Comparison of ENCODE assay signal across 1 cellular context in the genomic region with DNA sequence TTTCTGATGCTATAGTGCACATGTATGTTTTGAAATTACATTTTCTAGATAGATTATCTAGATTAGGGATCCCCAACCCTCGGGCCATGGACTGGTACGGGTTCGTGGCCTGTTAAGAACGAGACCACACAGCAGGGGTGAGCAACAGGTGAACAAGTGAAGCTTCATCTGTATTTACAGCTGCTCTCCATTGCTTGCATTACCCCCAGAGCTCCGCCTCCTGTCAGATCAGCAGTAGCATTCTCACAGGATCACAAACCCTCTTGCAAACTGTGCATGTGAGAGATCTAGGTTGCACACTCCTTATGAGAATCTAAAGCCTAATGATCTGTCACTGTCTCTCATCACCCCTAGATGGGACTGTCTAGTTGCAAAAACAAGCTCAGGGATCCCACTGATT.
TF ChIP-seq lines count a peak whose summit lies in the region.

No MANE protein-coding gene starts in this region.

TF ChIP-seq in K562, 482 proteins besides CTCF, POLR2A, EP300 and RAD21 (continued from another document):
- TF ChIP-seq, protein P1, sequence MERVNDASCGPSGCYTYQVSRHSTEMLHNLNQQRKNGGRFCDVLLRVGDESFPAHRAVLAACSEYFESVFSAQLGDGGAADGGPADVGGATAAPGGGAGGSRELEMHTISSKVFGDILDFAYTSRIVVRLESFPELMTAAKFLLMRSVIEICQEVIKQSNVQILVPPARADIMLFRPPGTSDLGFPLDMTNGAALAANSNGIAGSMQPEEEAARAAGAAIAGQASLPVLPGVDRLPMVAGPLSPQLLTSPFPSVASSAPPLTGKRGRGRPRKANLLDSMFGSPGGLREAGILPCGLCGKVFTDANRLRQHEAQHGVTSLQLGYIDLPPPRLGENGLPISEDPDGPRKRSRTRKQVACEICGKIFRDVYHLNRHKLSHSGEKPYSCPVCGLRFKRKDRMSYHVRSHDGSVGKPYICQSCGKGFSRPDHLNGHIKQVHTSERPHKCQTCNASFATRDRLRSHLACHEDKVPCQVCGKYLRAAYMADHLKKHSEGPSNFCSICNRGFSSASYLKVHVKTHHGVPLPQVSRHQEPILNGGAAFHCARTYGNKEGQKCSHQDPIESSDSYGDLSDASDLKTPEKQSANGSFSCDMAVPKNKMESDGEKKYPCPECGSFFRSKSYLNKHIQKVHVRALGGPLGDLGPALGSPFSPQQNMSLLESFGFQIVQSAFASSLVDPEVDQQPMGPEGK (CRISPR knock-in tag; IDR thresholded peaks at IDR 0.05; ENCODE audit: borderline replicate concordance): no peak
- TF ChIP-seq ZNF764 (CRISPR knock-in tag; IDR thresholded peaks at IDR 0.05; ENCODE audit: low read depth) (no peak), ZNF436 (CRISPR knock-in tag; IDR thresholded peaks at IDR 0.05) (no peak), ZNF699 (CRISPR knock-in tag; IDR thresholded peaks at IDR 0.05; ENCODE audit: insufficient replicate concordance) (no peak), RFX1 (IDR thresholded peaks at IDR 0.05) (no peak), NUFIP1 (IDR thresholded peaks at IDR 0.05; ENCODE audit: partially characterized antibody) (no peak), CHD1 (IDR thresholded peaks at IDR 0.05; ENCODE audit: low read length) (no peak), HDAC3 (IDR thresholded peaks at IDR 0.05; ENCODE audit: borderline replicate concordance, partially characterized antibody) (no peak), TEAD4 (IDR thresholded peaks at IDR 0.05; ENCODE audit: low read length) (no peak), TEAD4 (CRISPR knock-in tag; IDR thresholded peaks at IDR 0.05; ENCODE audit: borderline replicate concordance) (no peak), TCFL5 (CRISPR knock-in tag; conservative IDR thresholded peaks at IDR 0.05) (no peak), TAF1 (IDR thresholded peaks at IDR 0.05; ENCODE audit: control insufficient read depth, extremely low read depth, insufficient read depth, low read length, severe bottlenecking) (no peak)
- TF ChIP-seq, protein P2, sequence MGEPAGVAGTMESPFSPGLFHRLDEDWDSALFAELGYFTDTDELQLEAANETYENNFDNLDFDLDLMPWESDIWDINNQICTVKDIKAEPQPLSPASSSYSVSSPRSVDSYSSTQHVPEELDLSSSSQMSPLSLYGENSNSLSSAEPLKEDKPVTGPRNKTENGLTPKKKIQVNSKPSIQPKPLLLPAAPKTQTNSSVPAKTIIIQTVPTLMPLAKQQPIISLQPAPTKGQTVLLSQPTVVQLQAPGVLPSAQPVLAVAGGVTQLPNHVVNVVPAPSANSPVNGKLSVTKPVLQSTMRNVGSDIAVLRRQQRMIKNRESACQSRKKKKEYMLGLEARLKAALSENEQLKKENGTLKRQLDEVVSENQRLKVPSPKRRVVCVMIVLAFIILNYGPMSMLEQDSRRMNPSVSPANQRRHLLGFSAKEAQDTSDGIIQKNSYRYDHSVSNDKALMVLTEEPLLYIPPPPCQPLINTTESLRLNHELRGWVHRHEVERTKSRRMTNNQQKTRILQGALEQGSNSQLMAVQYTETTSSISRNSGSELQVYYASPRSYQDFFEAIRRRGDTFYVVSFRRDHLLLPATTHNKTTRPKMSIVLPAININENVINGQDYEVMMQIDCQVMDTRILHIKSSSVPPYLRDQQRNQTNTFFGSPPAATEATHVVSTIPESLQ (CRISPR knock-in tag; IDR thresholded peaks at IDR 0.05): no peak
- TF ChIP-seq, protein P3, sequence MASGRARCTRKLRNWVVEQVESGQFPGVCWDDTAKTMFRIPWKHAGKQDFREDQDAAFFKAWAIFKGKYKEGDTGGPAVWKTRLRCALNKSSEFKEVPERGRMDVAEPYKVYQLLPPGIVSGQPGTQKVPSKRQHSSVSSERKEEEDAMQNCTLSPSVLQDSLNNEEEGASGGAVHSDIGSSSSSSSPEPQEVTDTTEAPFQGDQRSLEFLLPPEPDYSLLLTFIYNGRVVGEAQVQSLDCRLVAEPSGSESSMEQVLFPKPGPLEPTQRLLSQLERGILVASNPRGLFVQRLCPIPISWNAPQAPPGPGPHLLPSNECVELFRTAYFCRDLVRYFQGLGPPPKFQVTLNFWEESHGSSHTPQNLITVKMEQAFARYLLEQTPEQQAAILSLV (tag; IDR thresholded peaks at IDR 0.05): no peak
- TF ChIP-seq, protein P4, sequence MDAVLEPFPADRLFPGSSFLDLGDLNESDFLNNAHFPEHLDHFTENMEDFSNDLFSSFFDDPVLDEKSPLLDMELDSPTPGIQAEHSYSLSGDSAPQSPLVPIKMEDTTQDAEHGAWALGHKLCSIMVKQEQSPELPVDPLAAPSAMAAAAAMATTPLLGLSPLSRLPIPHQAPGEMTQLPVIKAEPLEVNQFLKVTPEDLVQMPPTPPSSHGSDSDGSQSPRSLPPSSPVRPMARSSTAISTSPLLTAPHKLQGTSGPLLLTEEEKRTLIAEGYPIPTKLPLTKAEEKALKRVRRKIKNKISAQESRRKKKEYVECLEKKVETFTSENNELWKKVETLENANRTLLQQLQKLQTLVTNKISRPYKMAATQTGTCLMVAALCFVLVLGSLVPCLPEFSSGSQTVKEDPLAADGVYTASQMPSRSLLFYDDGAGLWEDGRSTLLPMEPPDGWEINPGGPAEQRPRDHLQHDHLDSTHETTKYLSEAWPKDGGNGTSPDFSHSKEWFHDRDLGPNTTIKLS (IDR thresholded peaks at IDR 0.05; ENCODE audit: borderline replicate concordance, low read depth): no peak
- TF ChIP-seq, protein P5, sequence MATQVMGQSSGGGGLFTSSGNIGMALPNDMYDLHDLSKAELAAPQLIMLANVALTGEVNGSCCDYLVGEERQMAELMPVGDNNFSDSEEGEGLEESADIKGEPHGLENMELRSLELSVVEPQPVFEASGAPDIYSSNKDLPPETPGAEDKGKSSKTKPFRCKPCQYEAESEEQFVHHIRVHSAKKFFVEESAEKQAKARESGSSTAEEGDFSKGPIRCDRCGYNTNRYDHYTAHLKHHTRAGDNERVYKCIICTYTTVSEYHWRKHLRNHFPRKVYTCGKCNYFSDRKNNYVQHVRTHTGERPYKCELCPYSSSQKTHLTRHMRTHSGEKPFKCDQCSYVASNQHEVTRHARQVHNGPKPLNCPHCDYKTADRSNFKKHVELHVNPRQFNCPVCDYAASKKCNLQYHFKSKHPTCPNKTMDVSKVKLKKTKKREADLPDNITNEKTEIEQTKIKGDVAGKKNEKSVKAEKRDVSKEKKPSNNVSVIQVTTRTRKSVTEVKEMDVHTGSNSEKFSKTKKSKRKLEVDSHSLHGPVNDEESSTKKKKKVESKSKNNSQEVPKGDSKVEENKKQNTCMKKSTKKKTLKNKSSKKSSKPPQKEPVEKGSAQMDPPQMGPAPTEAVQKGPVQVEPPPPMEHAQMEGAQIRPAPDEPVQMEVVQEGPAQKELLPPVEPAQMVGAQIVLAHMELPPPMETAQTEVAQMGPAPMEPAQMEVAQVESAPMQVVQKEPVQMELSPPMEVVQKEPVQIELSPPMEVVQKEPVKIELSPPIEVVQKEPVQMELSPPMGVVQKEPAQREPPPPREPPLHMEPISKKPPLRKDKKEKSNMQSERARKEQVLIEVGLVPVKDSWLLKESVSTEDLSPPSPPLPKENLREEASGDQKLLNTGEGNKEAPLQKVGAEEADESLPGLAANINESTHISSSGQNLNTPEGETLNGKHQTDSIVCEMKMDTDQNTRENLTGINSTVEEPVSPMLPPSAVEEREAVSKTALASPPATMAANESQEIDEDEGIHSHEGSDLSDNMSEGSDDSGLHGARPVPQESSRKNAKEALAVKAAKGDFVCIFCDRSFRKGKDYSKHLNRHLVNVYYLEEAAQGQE (CRISPR knock-in tag; IDR thresholded peaks at IDR 0.05; ENCODE audit: low read depth): no peak
TF ChIP-seq in K562: peak in this region for 0.
